18 cellular contexts compared by ENCODE assay signal in genomic region chrX:53133400-53133799, GRCh38.
"Had no signal": no experiment of that assay in that cellular context is flagged by ENCODE, and none has a peak within 500 bp of the region (broad histone marks: within the 10 kb centered on the region; RNA-seq: fewer than 3 reads in every experiment).

No MANE protein-coding gene starts in this region.

- DNase-seq: activated CD4-positive, alpha-beta T cell treated with anti-CD3 and anti-CD28 coated beads, Interleukin-2, amount 10 ng/mL, durations not matched to agents 7 days and 5 days; activated CD4-positive, CD25-positive, alpha-beta regulatory T cell; activated CD8-positive, alpha-beta memory T cell treated with anti-CD3 and anti-CD28 coated beads for 24 hours; activated naive CD4-positive, alpha-beta T cell; activated naive CD8-positive, alpha-beta T cell treated with anti-CD3 and anti-CD28 coated beads, Interleukin-2, amount 10 ng/mL, durations not matched to agents 7 days and 5 days; cortex of kidney; effector CD4-positive, alpha-beta T cell; gastrocnemius medialis; left colon; lower lobe of right lung; midbrain; ovary; upper lobe of left lung had no signal

- H3K4me1 Mint-ChIP-seq: activated CD4-positive, alpha-beta T cell treated with anti-CD3 and anti-CD28 coated beads, Interleukin-2, amount 10 ng/mL, durations not matched to agents 7 days and 5 days; brain; neural progenitor cell had no signal

- H3K9me3 ChIP-seq: gastrocnemius medialis, lower lobe of right lung, ovary, upper lobe of left lung had no signal

- H3K36me3 Mint-ChIP-seq: brain had no signal

- H3K27ac ChIP-seq: lower lobe of right lung, neural progenitor cell, ovary, upper lobe of left lung had no signal

- H3K27me3 Mint-ChIP-seq: activated CD4-positive, alpha-beta T cell treated with anti-CD3 and anti-CD28 coated beads, Interleukin-2, amount 10 ng/mL, durations not matched to agents 7 days and 5 days; activated naive CD8-positive, alpha-beta T cell treated with anti-CD3 and anti-CD28 coated beads, Interleukin-2, amount 10 ng/mL, durations not matched to agents 7 days and 5 days; stimulated activated naive CD8-positive, alpha-beta T cell treated with anti-CD3 and anti-CD28 coated beads, Interleukin-15, Interleukin-2, amounts not matched to agents 100 ng/mL and 50 ng/mL, for 24 hours had no signal

- H3K27ac Mint-ChIP-seq: activated CD4-positive, alpha-beta T cell treated with anti-CD3 and anti-CD28 coated beads, Interleukin-2, amount 10 ng/mL, durations not matched to agents 7 days and 5 days; activated naive CD8-positive, alpha-beta T cell treated with anti-CD3 and anti-CD28 coated beads, Interleukin-2, amount 10 ng/mL, durations not matched to agents 7 days and 5 days; brain; neural progenitor cell; stimulated activated naive CD8-positive, alpha-beta T cell treated with anti-CD3 and anti-CD28 coated beads, Interleukin-15, Interleukin-2, amounts not matched to agents 100 ng/mL and 50 ng/mL, for 24 hours; T-helper 2 cell treated with Interferon-gamma antibody and Interleukin-4, amounts not matched to agents 5 μg/mL and 100 μg/mL, for 36 hours had no signal

- H3K27me3 ChIP-seq: neural progenitor cell, ovary, upper lobe of left lung had no signal

- H3K36me3 ChIP-seq: neural progenitor cell, ovary, upper lobe of left lung had no signal

- H3K4me1 ChIP-seq: gastrocnemius medialis, lower lobe of right lung, neural progenitor cell, upper lobe of left lung had no signal

- H3K4me3 ChIP-seq: gastrocnemius medialis, lower lobe of right lung, neural progenitor cell, ovary, upper lobe of left lung had no signal

- H3K9me3 Mint-ChIP-seq: activated CD4-positive, alpha-beta T cell treated with anti-CD3 and anti-CD28 coated beads, Interleukin-2, amount 10 ng/mL, durations not matched to agents 7 days and 5 days; activated naive CD8-positive, alpha-beta T cell treated with anti-CD3 and anti-CD28 coated beads, Interleukin-2, amount 10 ng/mL, durations not matched to agents 7 days and 5 days; stimulated activated naive CD8-positive, alpha-beta T cell treated with anti-CD3 and anti-CD28 coated beads, Interleukin-15, Interleukin-2, amounts not matched to agents 100 ng/mL and 50 ng/mL, for 24 hours; T-helper 2 cell treated with Interferon-gamma antibody and Interleukin-4, amounts not matched to agents 5 μg/mL and 100 μg/mL, for 36 hours had no signal

- H3K4me3 Mint-ChIP-seq: activated CD4-positive, alpha-beta T cell treated with anti-CD3 and anti-CD28 coated beads, Interleukin-2, amount 10 ng/mL, durations not matched to agents 7 days and 5 days; activated naive CD8-positive, alpha-beta T cell treated with anti-CD3 and anti-CD28 coated beads, Interleukin-2, amount 10 ng/mL, durations not matched to agents 7 days and 5 days; brain; neural progenitor cell; stimulated activated naive CD8-positive, alpha-beta T cell treated with anti-CD3 and anti-CD28 coated beads, Interleukin-15, Interleukin-2, amounts not matched to agents 100 ng/mL and 50 ng/mL, for 24 hours; T-helper 2 cell treated with Interferon-gamma antibody and Interleukin-4, amounts not matched to agents 5 μg/mL and 100 μg/mL, for 36 hours had no signal

- ATAC-seq: gastrocnemius medialis, left colon, lower lobe of right lung, sciatic nerve had no signal
